Comparison of ENCODE assay signal across 8 cellular contexts in the genomic region with DNA sequence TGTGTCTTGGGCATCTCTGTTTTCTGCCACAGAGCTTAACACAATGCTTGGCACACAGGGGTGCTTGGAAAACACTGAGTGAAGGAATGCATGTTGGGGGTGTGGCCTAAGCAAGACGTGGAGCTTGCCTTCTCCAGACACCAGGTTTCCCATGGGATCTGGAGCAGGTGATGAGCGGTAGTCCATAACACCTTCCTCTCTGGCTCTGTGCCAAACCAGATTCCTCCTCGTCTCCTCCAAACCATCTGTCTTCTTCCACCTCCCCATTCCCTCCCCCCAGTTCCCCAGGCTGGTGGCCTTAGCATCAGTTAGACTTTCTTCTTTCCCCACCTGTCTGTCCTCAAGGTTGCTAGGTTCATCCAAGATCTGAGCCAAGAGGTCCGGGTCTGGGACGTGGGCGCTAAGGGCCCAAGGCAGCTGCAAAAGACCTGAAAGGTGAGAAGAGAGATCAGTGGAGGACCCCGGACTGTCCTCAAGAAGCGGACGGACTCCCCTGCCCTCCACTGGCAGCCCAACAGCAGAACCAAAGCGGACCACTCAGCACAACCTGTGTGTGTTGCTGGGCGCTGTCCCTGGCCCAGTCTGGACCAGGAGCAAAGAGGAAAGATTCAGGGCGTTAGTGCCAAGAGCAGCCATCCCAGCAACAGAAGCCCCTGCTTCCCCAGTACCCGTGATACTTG. TPM values are rescaled to one million over a fixed set of nuclear protein-coding genes. Genes with fewer than 3 reads are reported as not detected.
DNase-seq lines count a peak whose midpoint lies in the region; ATAC-seq, FAIRE-seq and TF ChIP-seq lines count a peak whose summit lies in the region.

No MANE protein-coding gene starts in this region.

- H3K9me3 Mint-ChIP-seq in CD14-positive monocyte, result peaks cover 0 to 11% (median 0%) of the 10 kb centered on the region in 7 donors
- H3K9me3 Mint-ChIP-seq in activated CD8-positive, alpha-beta T cell treated with anti-CD3 and anti-CD28 coated beads, Interleukin-2, amount 10 ng/mL, durations not matched to agents 7 days and 5 days (ENCODE audit: insufficient read depth), result no peaks in the 10 kb centered on the region

- H2AFZ ChIP-seq in HepG2 (ENCODE audit: low read length), result no peak overlapping the region

- peaks cover 46 to 54% (median 53%) of the 10 kb centered on the region in 3 donors for H3K27me3 Mint-ChIP-seq in CD14-positive monocyte (ENCODE audit: low read depth in 3 of 3)
- H3K27me3 Mint-ChIP-seq in activated CD8-positive, alpha-beta T cell treated with anti-CD3 and anti-CD28 coated beads, Interleukin-2, amount 10 ng/mL, durations not matched to agents 7 days and 5 days (ENCODE audit: low read depth), result peaks cover 23% of the 10 kb centered on the region

- H3K27me3 ChIP-seq in GM06990 (replicated peaks; ENCODE audit: control insufficient read depth, insufficient read depth, low read length) (no peaks in the 10 kb centered on the region), HepG2 (ENCODE audit: control insufficient read depth in 1 of 2, insufficient read depth in 2 of 2, low read length in 2 of 2) (peaks cover 0 to 16% of the 10 kb centered on the region in 2 experiments; a peak in 2 of 5 replicates)

- peaks cover 3 to 4% of the 10 kb centered on the region in 2 donors for H3K36me3 Mint-ChIP-seq in CD14-positive monocyte
- peaks cover 2% of the 10 kb centered on the region for H3K36me3 Mint-ChIP-seq in activated CD8-positive, alpha-beta T cell treated with anti-CD3 and anti-CD28 coated beads, Interleukin-2, amount 10 ng/mL, durations not matched to agents 7 days and 5 days (ENCODE audit: low read depth)

- H3K36me3 ChIP-seq in GM06990 (ENCODE audit: control insufficient read depth, insufficient read depth, low read length) (no peaks in the 10 kb centered on the region; the same call in 1 of the 2 replicates), HepG2 (replicated peaks in 1 of 2; ENCODE audit: control insufficient read depth in 1 of 2, insufficient read depth in 2 of 2, low read length in 2 of 2) (no peaks in the 10 kb centered on the region)

- no peak for TF ChIP-seq RAD21 in HepG2 (CRISPR knock-in tag; IDR thresholded peaks at IDR 0.05)

- TF ChIP-seq EP300 in HepG2 (IDR thresholded peaks at IDR 0.05; ENCODE audit: low read depth in 2 of 2, low read length in 2 of 2) (no peak), HepG2 (CRISPR knock-in tag; IDR thresholded peaks at IDR 0.05; ENCODE audit: borderline replicate concordance) (no peak)

- H3K4me3 ChIP-seq in GM06990 (replicated peaks; ENCODE audit: low read depth, low read length), result no peak overlapping the region
- H3K4me3 ChIP-seq in HepG2 (replicated peaks in 1 of 3; ENCODE audit: insufficient read depth in 1 of 3, low read depth in 2 of 3, low read length in 3 of 3), result no peak overlapping the region

- BruUV-seq in HepG2 (replicated peaks; lab: Mats Ljungman, UMichigan), result no TSS peak

- 58% methylated on average over 13 of the region's 13 CpGs for WGBS in HepG2 (ENCODE audit: low lambda C conversion rate)

- no peak for FAIRE-seq in HepG2 (lab: Jason Lieb, UNC)

- H3K27ac ChIP-seq in HepG2 (ENCODE audit: extremely low read length, insufficient read depth, low read length), result no peak overlapping the region

- H3K4me2 ChIP-seq in HepG2 (ENCODE audit: low read depth, low read length), result peak overlapping the region; percentile 81; the same call in 1 of the 2 replicates

- H3K9me3 ChIP-seq in HepG2 (ENCODE audit: low read length), result no peaks in the 10 kb centered on the region

- H3K9ac ChIP-seq in HepG2 (ENCODE audit: insufficient read depth, low read depth, low read length), result no peak overlapping the region

- no peak for DNase-seq in CD14-positive monocyte (ENCODE audit: low spot score)
- peak; percentile 11 for DNase-seq in GM06990 (ENCODE audit: extremely low read depth, insufficient read length)
- DNase-seq in activated CD8-positive, alpha-beta T cell treated with anti-CD3 and anti-CD28 coated beads, Interleukin-2, amount 10 ng/mL, durations not matched to agents 7 days and 5 days, result no peak
- DNase-seq in HepG2 (ENCODE audit: low spot score), result no peak
- no peak for DNase-seq in NK-92 treated with Interleukin-12 subunit alpha and Interleukin-12 subunit beta, amount 100 ng/mL, for 24 hours (lab: John Stamatoyannopoulos, UW)
- no peak for DNase-seq in Kasumi-1 (lab: John Stamatoyannopoulos, UW)
- DNase-seq in stimulated activated CD4-positive, alpha-beta T cell treated with anti-CD3 and anti-CD28 coated beads, Interleukin-15, amount 100 ng/mL, for 24 hours, result no peak

- intact Hi-C loops in CD14-positive monocyte (cut with micrococcal nuclease), result no loop called here
- intact Hi-C loops in HepG2 (cut with micrococcal nuclease; ENCODE audit: unreplicated experiment), result loop anchor here (2.0 to 10.0 kb wide), 2 partner anchors 57 to 191 kb away; a partner anchor contains a TSS

- TF ChIP-seq POLR2A in HepG2 (IDR thresholded peaks at IDR 0.05; ENCODE audit: insufficient read depth in 1 of 2, low read depth in 2 of 2, low read length in 2 of 2), result no peak

- peak overlapping the region; percentile 82 to 99 for H3K4me3 Mint-ChIP-seq in CD14-positive monocyte
- H3K4me3 Mint-ChIP-seq in activated CD8-positive, alpha-beta T cell treated with anti-CD3 and anti-CD28 coated beads, Interleukin-2, amount 10 ng/mL, durations not matched to agents 7 days and 5 days, result peak overlapping the region; percentile 79

- ATAC-seq in activated CD8-positive, alpha-beta T cell treated with anti-CD3 and anti-CD28 coated beads, Interleukin-2, amount 10 ng/mL, durations not matched to agents 7 days and 5 days, result no peak
- peak; percentile 10; the same call in 2 of the 3 replicates for ATAC-seq in HepG2
- ATAC-seq in GM18519 (IDR thresholded peaks at IDR 0.05; ENCODE audit: low FRiP score, unreplicated experiment), result no peak

- H3K4me1 Mint-ChIP-seq in CD14-positive monocyte, result peaks cover 33% of the 10 kb centered on the region
- peaks cover 47% of the 10 kb centered on the region for H3K4me1 Mint-ChIP-seq in activated CD8-positive, alpha-beta T cell treated with anti-CD3 and anti-CD28 coated beads, Interleukin-2, amount 10 ng/mL, durations not matched to agents 7 days and 5 days (ENCODE audit: low read depth)

- no peaks in the 10 kb centered on the region for H3K79me2 ChIP-seq in HepG2 (ENCODE audit: insufficient read depth, low read length)

- in situ Hi-C loops in HepG2 (cut with HindIII; ENCODE audit: extremely low pct_ligation_motif_present, low pct_unique_long_range_greater_than_20kb), result no loop called here

- H4K20me1 ChIP-seq in HepG2 (ENCODE audit: insufficient read depth, low read length), result peaks cover 3% of the 10 kb centered on the region; the same call in 1 of the 2 replicates

- CTCF ChIA-PET in activated CD8-positive, alpha-beta T cell treated with anti-CD3 and anti-CD28 coated beads, Interleukin-2, amount 10 ng/mL, durations not matched to agents 7 days and 5 days (lab: Charles Lee), result interaction anchor here (0.8 to 3.3 kb wide), 6 partner anchors 14 to 123 kb away, joined by 3 to 30 read pairs (median 4); no protein-coding TSS in a partner anchor
- CTCF ChIA-PET in HepG2 (lab: Yijun Ruan, JAX; ENCODE audit: low intra/inter-chr PET ratio, low total read pairs), result no interaction called here

- no peak for TF ChIP-seq CTCF in CD14-positive monocyte (IDR thresholded peaks at IDR 0.05)
- TF ChIP-seq CTCF in GM06990 (IDR thresholded peaks at IDR 0.05; ENCODE audit: insufficient read depth, low read length, poor library complexity, severe bottlenecking), result no peak
- no peak for TF ChIP-seq CTCF in HepG2 (CRISPR knock-in tag; IDR thresholded peaks at IDR 0.05)

- H3K27ac Mint-ChIP-seq in CD14-positive monocyte, result no peak overlapping the region
- no peak overlapping the region for H3K27ac Mint-ChIP-seq in activated CD8-positive, alpha-beta T cell treated with anti-CD3 and anti-CD28 coated beads, Interleukin-2, amount 10 ng/mL, durations not matched to agents 7 days and 5 days

- peaks cover 26% of the 10 kb centered on the region for H3K4me1 ChIP-seq in HepG2 (ENCODE audit: insufficient read depth, low read length)

- POLR2A ChIA-PET in activated CD8-positive, alpha-beta T cell treated with anti-CD3 and anti-CD28 coated beads, Interleukin-2, amount 10 ng/mL, durations not matched to agents 7 days and 5 days (lab: Charles Lee), result interaction anchor here (1.3 kb wide), 1 partner anchor 39 kb away, joined by 3 read pairs; no protein-coding TSS in a partner anchor
- POLR2A ChIA-PET in HepG2 (lab: Yijun Ruan, JAX), result no interaction called here

TF ChIP-seq in HepG2, 621 proteins besides CTCF, POLR2A, EP300 and RAD21:
- TF ChIP-seq LCORL (IDR thresholded peaks at IDR 0.05) (peak; percentile 72; the same call in 1 of the 2 replicates), LCORL (CRISPR knock-in tag; IDR thresholded peaks at IDR 0.05) (no peak), SUZ12 (IDR thresholded peaks at IDR 0.05; ENCODE audit: low read depth, low read length) (no peak)

RNA-seq across cellular contexts. Expression of a gene that starts 1.2 kb away (rescaled TPM):
- polyA plus RNA-seq in CD14-positive monocyte (1 to 10 TPM; 2.9 to 3.2 TPM), HepG2 (2011; rRNA removed) (270 and 321 TPM in 2 replicates)
- total RNA-seq in activated CD8-positive, alpha-beta T cell treated with anti-CD3 and anti-CD28 coated beads, Interleukin-2, amount 10 ng/mL, durations not matched to agents 7 days and 5 days, result 10 to 100 TPM; 77.2 to 79.5 TPM
- total RNA-seq in HepG2 (2016; rRNA removed; fragmentation: Illumina TruSeq; extraction: Trizol), result 40.7 and 70.5 TPM in 2 replicates
- 13.6 and 14.1 TPM in 2 replicates for total RNA-seq in HepG2 (2016; cell fraction: cytosol; rRNA removed; fragmentation: Illumina TruSeq; extraction: Trizol; ENCODE audit: low read depth)
- total RNA-seq in HepG2 (2016; cell fraction: insoluble cytoplasmic fraction; rRNA removed; fragmentation: Illumina TruSeq; extraction: Trizol), result 40.7 and 74.0 TPM in 2 replicates
- total RNA-seq in HepG2 (2016; cell fraction: membrane; rRNA removed; fragmentation: Illumina TruSeq; extraction: Trizol), result 30.7 and 33.5 TPM in 2 replicates
- total RNA-seq in HepG2 (2016; cell fraction: nucleus; rRNA removed; fragmentation: Illumina TruSeq; extraction: Trizol), result 49.2 and 56.2 TPM in 2 replicates
- polyA plus RNA-seq in HepG2 (2011; cell fraction: cytosol; rRNA removed), result 356 TPM in 2 replicates
- polyA plus RNA-seq in HepG2 (2011; cell fraction: nucleus; rRNA removed), result 111 and 119 TPM in 2 replicates
- 124 and 196 TPM in 2 replicates for polyA plus RNA-seq in HepG2 (2012)
- polyA plus RNA-seq in HepG2 (2016; cell fraction: cytosol; fragmentation: Illumina TruSeq; extraction: Trizol; ENCODE audit: low read depth), result 18.9 and 24.2 TPM in 2 replicates
- polyA plus RNA-seq in HepG2 (2016; cell fraction: insoluble cytoplasmic fraction; fragmentation: Illumina TruSeq; extraction: Trizol; ENCODE audit: low read depth), result 53.1 and 56.4 TPM in 2 replicates
- polyA plus RNA-seq in HepG2 (2016; cell fraction: membrane; fragmentation: Illumina TruSeq; extraction: Trizol; ENCODE audit: low read depth), result 32.9 and 35.3 TPM in 2 replicates
- polyA plus RNA-seq in HepG2 (2016; cell fraction: nucleus; fragmentation: Illumina TruSeq; extraction: Trizol; ENCODE audit: insufficient read depth, low read depth), result 111 and 121 TPM in 2 replicates
- polyA minus RNA-seq in HepG2 (2011; rRNA and poly(A)+ RNA removed; ENCODE audit: low replicate concordance), result 108 and 408 TPM in 2 replicates
- 84.7 and 140 TPM in 2 replicates for polyA minus RNA-seq in HepG2 (2011; cell fraction: cytosol; rRNA and poly(A)+ RNA removed)
- 20.1 and 24.2 TPM in 2 replicates for polyA minus RNA-seq in HepG2 (2011; cell fraction: nucleus; rRNA and poly(A)+ RNA removed)
